Comparison of ENCODE assay signal across 7 cellular contexts in the genomic region with DNA sequence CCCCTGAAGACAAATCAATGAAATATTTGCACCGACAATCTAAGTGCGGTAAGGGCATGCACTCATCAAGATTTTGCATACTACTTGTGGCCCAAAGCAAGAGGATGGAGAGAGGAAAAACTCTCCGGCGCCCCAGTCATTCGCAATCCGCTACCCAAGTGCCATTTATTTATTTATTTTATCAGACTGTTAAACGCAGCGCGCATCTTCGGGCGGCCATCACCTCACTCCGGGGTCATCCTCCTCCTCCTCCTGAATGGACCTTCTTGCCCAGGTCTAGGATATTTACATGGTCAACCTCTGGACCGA. TPM values are rescaled to one million over a fixed set of nuclear protein-coding genes. Genes with fewer than 3 reads are reported as not detected.
DNase-seq lines count a peak whose midpoint lies in the region; ATAC-seq and TF ChIP-seq lines count a peak whose summit lies in the region.

No MANE protein-coding gene starts in this region.

- CTCF ChIA-PET in HEK293T (lab: Yijun Ruan, JAX), result no interaction called here
- CTCF ChIA-PET in WTC11 (lab: Charles Lee), result interaction anchor here (0.7 kb wide), 1 partner anchor 236 kb away, joined by 4 read pairs; no protein-coding TSS in a partner anchor
- CTCF ChIA-PET in activated naive CD4-positive, alpha-beta T cell treated with anti-CD3 and anti-CD28 coated beads for 36 hours (lab: Charles Lee), result no interaction called here

- H3K9me3 Mint-ChIP-seq in WTC11, result no peaks in the 10 kb centered on the region
- peaks cover 5% of the 10 kb centered on the region for H3K9me3 Mint-ChIP-seq in activated naive CD4-positive, alpha-beta T cell treated with anti-CD3 and anti-CD28 coated beads for 36 hours

- H3K4me1 Mint-ChIP-seq in WTC11, result peaks cover 38% of the 10 kb centered on the region
- H3K4me1 Mint-ChIP-seq in activated naive CD4-positive, alpha-beta T cell treated with anti-CD3 and anti-CD28 coated beads for 36 hours (ENCODE audit: low read depth), result peaks cover 2% of the 10 kb centered on the region

- H3K9ac ChIP-seq in skeletal muscle satellite cell (ENCODE audit: low read depth, low read length), result peak overlapping the region; percentile 55

- no peak for TF ChIP-seq CTCF in WTC11 (IDR thresholded peaks at IDR 0.05)

- peak overlapping the region; percentile 78 for H3K4me2 ChIP-seq in skeletal muscle satellite cell (ENCODE audit: low read length)

- intact Hi-C loops in activated naive CD4-positive, alpha-beta T cell treated with anti-CD3 and anti-CD28 coated beads for 36 hours (cut with micrococcal nuclease), result no loop called here

- no peaks in the 10 kb centered on the region for H3K36me3 ChIP-seq in skeletal muscle satellite cell (ENCODE audit: insufficient read depth, low read length)

- no peaks in the 10 kb centered on the region for H3K36me3 Mint-ChIP-seq in WTC11
- peaks cover 3% of the 10 kb centered on the region for H3K36me3 Mint-ChIP-seq in activated naive CD4-positive, alpha-beta T cell treated with anti-CD3 and anti-CD28 coated beads for 36 hours (ENCODE audit: low read depth)

- ATAC-seq in WTC11, result no peak

- peaks cover 26% of the 10 kb centered on the region for H3K27me3 ChIP-seq in skeletal muscle satellite cell (ENCODE audit: control insufficient read depth, insufficient read depth, low read length)

- DNase-seq in HEK293T (ENCODE audit: extremely low spot score), result no peak
- DNase-seq in WTC11 (ENCODE audit: low spot score), result peak; percentile 12
- peak; percentile 50 to 62 for DNase-seq in hippocampal formation (lab: John Stamatoyannopoulos, UW)
- no peak for DNase-seq in cerebellar cortex (ENCODE audit: low spot score)
- DNase-seq in activated naive CD4-positive, alpha-beta T cell treated with anti-CD3 and anti-CD28 coated beads for 36 hours, result no peak
- no peak for DNase-seq in RPMI8226

- H3K4me3 Mint-ChIP-seq in WTC11, result peak overlapping the region; percentile 97
- no peak overlapping the region for H3K4me3 Mint-ChIP-seq in activated naive CD4-positive, alpha-beta T cell treated with anti-CD3 and anti-CD28 coated beads for 36 hours

- H3K27me3 Mint-ChIP-seq in WTC11 (ENCODE audit: low read depth), result peaks cover 10% of the 10 kb centered on the region
- peaks cover 37% of the 10 kb centered on the region for H3K27me3 Mint-ChIP-seq in activated naive CD4-positive, alpha-beta T cell treated with anti-CD3 and anti-CD28 coated beads for 36 hours (ENCODE audit: low read depth)

- peak overlapping the region; percentile 86 for H3K4me3 ChIP-seq in skeletal muscle satellite cell (ENCODE audit: low read length)

- peaks cover 13% of the 10 kb centered on the region for H3K4me1 ChIP-seq in skeletal muscle satellite cell (ENCODE audit: control insufficient read depth, insufficient read depth, low read length)

- peak overlapping the region; percentile 88 for H3K27ac Mint-ChIP-seq in WTC11
- no peak overlapping the region for H3K27ac Mint-ChIP-seq in activated naive CD4-positive, alpha-beta T cell treated with anti-CD3 and anti-CD28 coated beads for 36 hours

- POLR2A ChIA-PET in HEK293T (lab: Yijun Ruan, JAX), result no interaction called here
- POLR2A ChIA-PET in WTC11 (lab: Charles Lee), result interaction anchor here (0.6 to 0.7 kb wide), 3 partner anchors 13 to 546 kb away, joined by 3 to 10 read pairs (median 5); no protein-coding TSS in a partner anchor

- no peaks in the 10 kb centered on the region for H3K9me3 ChIP-seq in skeletal muscle satellite cell (replicated peaks; ENCODE audit: low read length)

TF ChIP-seq in HEK293T, 16 proteins besides CTCF, POLR2A, EP300 and RAD21:
- no peak for TF ChIP-seq SP1 (IDR thresholded peaks at IDR 0.05)
- TF ChIP-seq NFRKB (IDR thresholded peaks at IDR 0.05), result no peak
- 0 out of 2 replicates have a peak, but pooled peaks have one; percentile 14 for TF ChIP-seq CTBP1 (IDR thresholded peaks at IDR 0.05; ENCODE audit: borderline replicate concordance)

TF ChIP-seq in WTC11, 78 proteins besides CTCF, POLR2A, EP300 and RAD21 (continues in another document):
- TF ChIP-seq KAT7 (CRISPR knock-in tag; IDR thresholded peaks at IDR 0.05; ENCODE audit: borderline replicate concordance) (no peak), OVOL2 (CRISPR knock-in tag; IDR thresholded peaks at IDR 0.05; ENCODE audit: borderline replicate concordance) (no peak), FOXK1 (CRISPR knock-in tag; IDR thresholded peaks at IDR 0.05) (no peak), FOXJ3 (CRISPR knock-in tag; IDR thresholded peaks at IDR 0.05; ENCODE audit: borderline replicate concordance) (no peak), ZNF121 (CRISPR knock-in tag; IDR thresholded peaks at IDR 0.05) (no peak), ZNF416 (CRISPR knock-in tag; IDR thresholded peaks at IDR 0.05) (no peak)
- TF ChIP-seq, protein P1, sequence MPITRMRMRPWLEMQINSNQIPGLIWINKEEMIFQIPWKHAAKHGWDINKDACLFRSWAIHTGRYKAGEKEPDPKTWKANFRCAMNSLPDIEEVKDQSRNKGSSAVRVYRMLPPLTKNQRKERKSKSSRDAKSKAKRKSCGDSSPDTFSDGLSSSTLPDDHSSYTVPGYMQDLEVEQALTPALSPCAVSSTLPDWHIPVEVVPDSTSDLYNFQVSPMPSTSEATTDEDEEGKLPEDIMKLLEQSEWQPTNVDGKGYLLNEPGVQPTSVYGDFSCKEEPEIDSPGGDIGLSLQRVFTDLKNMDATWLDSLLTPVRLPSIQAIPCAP (CRISPR knock-in tag; IDR thresholded peaks at IDR 0.05), result no peak
- TF ChIP-seq, protein P2, sequence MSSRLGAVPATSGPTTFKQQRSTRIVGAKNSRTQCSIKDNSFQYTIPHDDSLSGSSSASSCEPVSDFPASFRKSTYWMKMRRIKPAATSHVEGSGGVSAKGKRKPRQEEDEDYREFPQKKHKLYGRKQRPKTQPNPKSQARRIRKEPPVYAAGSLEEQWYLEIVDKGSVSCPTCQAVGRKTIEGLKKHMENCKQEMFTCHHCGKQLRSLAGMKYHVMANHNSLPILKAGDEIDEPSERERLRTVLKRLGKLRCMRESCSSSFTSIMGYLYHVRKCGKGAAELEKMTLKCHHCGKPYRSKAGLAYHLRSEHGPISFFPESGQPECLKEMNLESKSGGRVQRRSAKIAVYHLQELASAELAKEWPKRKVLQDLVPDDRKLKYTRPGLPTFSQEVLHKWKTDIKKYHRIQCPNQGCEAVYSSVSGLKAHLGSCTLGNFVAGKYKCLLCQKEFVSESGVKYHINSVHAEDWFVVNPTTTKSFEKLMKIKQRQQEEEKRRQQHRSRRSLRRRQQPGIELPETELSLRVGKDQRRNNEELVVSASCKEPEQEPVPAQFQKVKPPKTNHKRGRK (CRISPR knock-in tag; IDR thresholded peaks at IDR 0.05; ENCODE audit: borderline replicate concordance), result no peak
- TF ChIP-seq, protein P3, sequence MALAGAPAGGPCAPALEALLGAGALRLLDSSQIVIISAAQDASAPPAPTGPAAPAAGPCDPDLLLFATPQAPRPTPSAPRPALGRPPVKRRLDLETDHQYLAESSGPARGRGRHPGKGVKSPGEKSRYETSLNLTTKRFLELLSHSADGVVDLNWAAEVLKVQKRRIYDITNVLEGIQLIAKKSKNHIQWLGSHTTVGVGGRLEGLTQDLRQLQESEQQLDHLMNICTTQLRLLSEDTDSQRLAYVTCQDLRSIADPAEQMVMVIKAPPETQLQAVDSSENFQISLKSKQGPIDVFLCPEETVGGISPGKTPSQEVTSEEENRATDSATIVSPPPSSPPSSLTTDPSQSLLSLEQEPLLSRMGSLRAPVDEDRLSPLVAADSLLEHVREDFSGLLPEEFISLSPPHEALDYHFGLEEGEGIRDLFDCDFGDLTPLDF (CRISPR knock-in tag; IDR thresholded peaks at IDR 0.05), result no peak
- TF ChIP-seq, protein P4, sequence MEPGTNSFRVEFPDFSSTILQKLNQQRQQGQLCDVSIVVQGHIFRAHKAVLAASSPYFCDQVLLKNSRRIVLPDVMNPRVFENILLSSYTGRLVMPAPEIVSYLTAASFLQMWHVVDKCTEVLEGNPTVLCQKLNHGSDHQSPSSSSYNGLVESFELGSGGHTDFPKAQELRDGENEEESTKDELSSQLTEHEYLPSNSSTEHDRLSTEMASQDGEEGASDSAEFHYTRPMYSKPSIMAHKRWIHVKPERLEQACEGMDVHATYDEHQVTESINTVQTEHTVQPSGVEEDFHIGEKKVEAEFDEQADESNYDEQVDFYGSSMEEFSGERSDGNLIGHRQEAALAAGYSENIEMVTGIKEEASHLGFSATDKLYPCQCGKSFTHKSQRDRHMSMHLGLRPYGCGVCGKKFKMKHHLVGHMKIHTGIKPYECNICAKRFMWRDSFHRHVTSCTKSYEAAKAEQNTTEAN (CRISPR knock-in tag; IDR thresholded peaks at IDR 0.05), result no peak
- TF ChIP-seq, protein P5, sequence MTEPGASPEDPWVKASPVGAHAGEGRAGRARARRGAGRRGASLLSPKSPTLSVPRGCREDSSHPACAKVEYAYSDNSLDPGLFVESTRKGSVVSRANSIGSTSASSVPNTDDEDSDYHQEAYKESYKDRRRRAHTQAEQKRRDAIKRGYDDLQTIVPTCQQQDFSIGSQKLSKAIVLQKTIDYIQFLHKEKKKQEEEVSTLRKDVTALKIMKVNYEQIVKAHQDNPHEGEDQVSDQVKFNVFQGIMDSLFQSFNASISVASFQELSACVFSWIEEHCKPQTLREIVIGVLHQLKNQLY (CRISPR knock-in tag; IDR thresholded peaks at IDR 0.05), result no peak
- TF ChIP-seq, protein P6, sequence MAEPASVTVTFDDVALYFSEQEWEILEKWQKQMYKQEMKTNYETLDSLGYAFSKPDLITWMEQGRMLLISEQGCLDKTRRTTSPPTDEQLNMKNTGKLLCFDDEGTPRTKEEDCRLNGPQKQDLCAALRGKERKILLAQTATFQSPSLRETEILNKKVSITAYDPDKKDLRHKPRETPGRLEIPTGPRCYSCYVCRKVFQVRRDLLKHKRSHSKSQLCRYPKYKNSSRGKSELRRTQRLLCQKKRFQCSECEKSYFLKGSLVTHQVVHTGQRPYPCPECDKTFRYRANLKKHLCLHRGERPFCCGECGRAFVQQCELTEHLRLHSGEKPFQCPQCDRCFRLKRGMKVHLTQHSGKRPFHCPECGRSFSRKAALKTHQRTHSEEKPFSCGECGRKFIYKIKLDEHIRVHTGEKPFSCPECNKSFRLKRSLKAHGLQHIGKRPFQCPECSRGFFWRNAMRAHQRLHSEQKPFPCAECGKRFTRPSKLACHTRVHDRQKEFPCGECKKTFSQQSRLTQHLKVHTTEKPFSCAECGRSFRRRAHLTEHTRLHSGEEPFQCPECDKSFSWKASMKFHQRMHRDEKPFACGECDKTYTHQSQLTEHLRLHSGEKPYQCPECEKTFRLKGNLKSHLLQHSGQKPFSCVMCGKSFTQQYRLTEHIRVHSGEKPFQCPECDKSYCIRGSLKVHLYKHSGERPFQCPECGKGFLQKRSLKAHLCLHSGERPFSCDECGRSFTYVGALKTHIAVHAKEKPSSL (CRISPR knock-in tag; conservative IDR thresholded peaks at IDR 0.05), result no peak

RNA-seq across cellular contexts. Expression of a gene that starts 1.2 kb away (rescaled TPM):
- 11.6 to 14.6 TPM (median 13.6 TPM) in 3 replicates for total RNA-seq in WTC11 (2021)
- total RNA-seq in skeletal muscle satellite cell (2012; rRNA removed), result 7.0 and 8.9 TPM in 2 replicates
- total RNA-seq in activated naive CD4-positive, alpha-beta T cell treated with anti-CD3 and anti-CD28 coated beads for 36 hours, result not detected

Comparison
In these comparisons a context has a peak if more than half of its experiments do, and no peak if none do; other contexts are left out.
1. DNase-seq: peak in WTC11 (single experiment) and hippocampal formation (2 of 2); none in HEK293T (single experiment), cerebellar cortex (single experiment), activated naive CD4-positive, alpha-beta T cell treated with anti-CD3 and anti-CD28 coated beads for 36 hours (single experiment) and RPMI8226 (single experiment).
2. RNA of a gene that starts 1.2 kb away (total RNA-seq): 11.6 to 14.6 TPM in WTC11; not detected in activated naive CD4-positive, alpha-beta T cell treated with anti-CD3 and anti-CD28 coated beads for 36 hours; every median in the first group is over 10 times any median in the second.